ENCODE assay signal across 8 cellular contexts in the genomic region with DNA sequence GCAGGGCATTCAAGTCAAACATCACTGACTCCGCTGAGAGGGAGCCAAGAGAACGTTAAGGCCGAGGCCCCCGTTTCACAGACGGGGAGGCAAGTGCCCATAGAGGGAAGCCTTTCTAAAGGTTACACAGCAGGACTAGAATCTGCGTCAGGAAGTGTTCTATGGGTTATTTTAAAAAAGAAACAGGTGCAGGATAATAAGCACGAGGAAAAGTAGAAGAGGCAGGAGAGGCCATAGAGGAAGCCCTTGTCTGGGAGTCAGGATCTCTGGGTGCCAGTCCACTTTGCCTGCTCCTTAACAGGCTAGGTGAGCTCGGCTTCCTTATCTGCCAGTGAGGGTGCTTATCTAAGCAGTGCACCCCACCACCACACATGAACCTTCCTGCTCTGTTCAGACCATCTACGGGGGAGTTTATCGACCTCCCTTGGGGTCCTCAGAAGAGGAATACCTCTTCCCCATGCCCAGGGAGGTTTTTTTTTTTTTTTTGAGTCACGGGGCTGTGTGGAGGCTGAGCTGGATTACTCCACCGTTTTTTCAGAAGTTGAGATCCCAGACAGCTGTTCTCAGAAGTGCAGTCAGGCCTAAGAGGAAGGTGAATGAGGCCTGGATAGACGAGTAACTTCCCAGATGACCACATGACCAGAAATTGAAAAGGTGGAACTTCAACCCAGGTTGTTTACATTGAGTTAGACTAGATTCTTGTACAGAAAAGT. TPM values are rescaled to one million over a fixed set of nuclear protein-coding genes. Genes with fewer than 3 reads are reported as not detected.
DNase-seq lines count a peak whose midpoint lies in the region; ATAC-seq and TF ChIP-seq lines count a peak whose summit lies in the region.

No MANE protein-coding gene starts in this region.

- peak overlapping the region; percentile 98 to 99 (median 98) for H3K27ac Mint-ChIP-seq in IgD-negative memory B cell
- H3K27ac Mint-ChIP-seq in WTC11, result peak overlapping the region; percentile 90
- peak overlapping the region; percentile 92 for H3K27ac Mint-ChIP-seq in glutamatergic neuron (ENCODE audit: unreplicated experiment)

- no peak for DNase-seq in WTC11 (ENCODE audit: low spot score)
- DNase-seq in glutamatergic neuron, result no peak
- DNase-seq in renal cortical epithelial cell (ENCODE audit: low read depth), result peak; percentile 79
- no peak for DNase-seq in LoVo (ENCODE audit: low spot score)
- no peak for DNase-seq in DMS114 treated with DMSO at 0.1 percent for 48 hours (lab: John Stamatoyannopoulos, UW; ENCODE audit: unreplicated experiment)

- ATAC-seq in WTC11 (no peak), HG03108 (IDR thresholded peaks at IDR 0.05; ENCODE audit: unreplicated experiment) (no peak)

- H3K4me1 Mint-ChIP-seq in IgD-negative memory B cell (peaks cover 56 to 65% (median 63%) of the 10 kb centered on the region in 3 donors), WTC11 (peaks cover 25% of the 10 kb centered on the region), glutamatergic neuron (ENCODE audit: low read depth, unreplicated experiment) (peaks cover 8% of the 10 kb centered on the region)

- H3K27ac ChIP-seq in DOHH2 (ENCODE audit: low read depth, low read length), result peak overlapping the region; percentile 98

- H3K9me2 ChIP-seq in DOHH2 (replicated peaks; ENCODE audit: control insufficient read depth, low read length), result no peaks in the 10 kb centered on the region

- no peaks in the 10 kb centered on the region for H3K27me3 ChIP-seq in DOHH2 (ENCODE audit: control insufficient read depth, low read length)

- peaks cover 42% of the 10 kb centered on the region for H3K79me2 ChIP-seq in DOHH2 (ENCODE audit: control insufficient read depth, low read length)

- TF ChIP-seq CTCF in DOHH2 (IDR thresholded peaks at IDR 0.05; ENCODE audit: low read depth, low read length, poor library complexity, severe bottlenecking) (no peak), WTC11 (IDR thresholded peaks at IDR 0.05) (no peak), glutamatergic neuron (IDR thresholded peaks at IDR 0.05; ENCODE audit: partially characterized antibody, unreplicated experiment) (no peak)

- H3F3A ChIP-seq in DOHH2 (ENCODE audit: control insufficient read depth, insufficient read depth), result peaks cover 15% of the 10 kb centered on the region

- H3K4me3 Mint-ChIP-seq in IgD-negative memory B cell (peak overlapping the region; percentile 86 to 97 (median 93)), WTC11 (peak overlapping the region; percentile 73), glutamatergic neuron (ENCODE audit: unreplicated experiment) (peak overlapping the region; percentile 94)

- no peaks in the 10 kb centered on the region for H3K9me3 Mint-ChIP-seq in IgD-negative memory B cell
- no peaks in the 10 kb centered on the region for H3K9me3 Mint-ChIP-seq in WTC11
- H3K9me3 Mint-ChIP-seq in glutamatergic neuron (ENCODE audit: unreplicated experiment), result peaks cover 6% of the 10 kb centered on the region

- peaks cover 2% of the 10 kb centered on the region for H3K36me3 Mint-ChIP-seq in IgD-negative memory B cell
- no peaks in the 10 kb centered on the region; the same call in 1 of the 2 replicates for H3K36me3 Mint-ChIP-seq in WTC11
- no peaks in the 10 kb centered on the region for H3K36me3 Mint-ChIP-seq in glutamatergic neuron (ENCODE audit: unreplicated experiment)

- H3K36me3 ChIP-seq in DOHH2 (ENCODE audit: control insufficient read depth, low read length), result peaks cover 36% of the 10 kb centered on the region

- peak overlapping the region; percentile 83 for H3K4me2 ChIP-seq in DOHH2 (ENCODE audit: low read length)

- H3K27me3 Mint-ChIP-seq in IgD-negative memory B cell, result no peaks in the 10 kb centered on the region
- peaks cover 19% of the 10 kb centered on the region for H3K27me3 Mint-ChIP-seq in WTC11 (ENCODE audit: low read depth)
- peaks cover 3% of the 10 kb centered on the region for H3K27me3 Mint-ChIP-seq in glutamatergic neuron (ENCODE audit: unreplicated experiment)

- POLR2A ChIA-PET in WTC11 (lab: Charles Lee), result interaction anchor here (1.1 kb wide), 1 partner anchor 16 kb away, joined by 3 read pairs; no protein-coding TSS in a partner anchor

- H3K4me1 ChIP-seq in DOHH2 (ENCODE audit: control insufficient read depth, low read length), result peaks cover 68% of the 10 kb centered on the region

- H3K4me3 ChIP-seq in DOHH2 (ENCODE audit: low read length), result peak overlapping the region; percentile 92

- H3K9me3 ChIP-seq in DOHH2 (ENCODE audit: control insufficient read depth, insufficient read depth, low read length), result no peaks in the 10 kb centered on the region

- no peaks in the 10 kb centered on the region for H4K20me1 ChIP-seq in DOHH2 (ENCODE audit: control insufficient read depth, insufficient read depth, low read depth, low read length)

- CTCF ChIA-PET in WTC11 (lab: Charles Lee), result interaction anchor here (0.6 to 2.4 kb wide), 25 partner anchors 9 to 1584 kb away, joined by 3 to 55 read pairs (median 4); no protein-coding TSS in a partner anchor

TF ChIP-seq in WTC11, 78 proteins besides CTCF, POLR2A, EP300 and RAD21:
- TF ChIP-seq ZNF532 (CRISPR knock-in tag; IDR thresholded peaks at IDR 0.05; ENCODE audit: borderline replicate concordance), result no peak
- 0 out of 2 replicates have a peak, but pooled peaks have one; percentile 9 for TF ChIP-seq RELA (CRISPR knock-in tag; IDR thresholded peaks at IDR 0.05; ENCODE audit: borderline replicate concordance)

RNA-seq across cellular contexts. Expression of gene FCHSD2, which starts 1.2 kb away (rescaled TPM):
- polyA plus RNA-seq in IgD-negative memory B cell, result 72.1 TPM
- total RNA-seq in WTC11 (2021) (8.4 to 10.1 TPM (median 8.8 TPM) in 3 replicates), glutamatergic neuron (ENCODE audit: unreplicated experiment) (19.7 TPM), renal cortical epithelial cell (11.5 and 21.5 TPM in 2 replicates)
